9 cellular contexts compared by ENCODE assay signal in the genomic region with DNA sequence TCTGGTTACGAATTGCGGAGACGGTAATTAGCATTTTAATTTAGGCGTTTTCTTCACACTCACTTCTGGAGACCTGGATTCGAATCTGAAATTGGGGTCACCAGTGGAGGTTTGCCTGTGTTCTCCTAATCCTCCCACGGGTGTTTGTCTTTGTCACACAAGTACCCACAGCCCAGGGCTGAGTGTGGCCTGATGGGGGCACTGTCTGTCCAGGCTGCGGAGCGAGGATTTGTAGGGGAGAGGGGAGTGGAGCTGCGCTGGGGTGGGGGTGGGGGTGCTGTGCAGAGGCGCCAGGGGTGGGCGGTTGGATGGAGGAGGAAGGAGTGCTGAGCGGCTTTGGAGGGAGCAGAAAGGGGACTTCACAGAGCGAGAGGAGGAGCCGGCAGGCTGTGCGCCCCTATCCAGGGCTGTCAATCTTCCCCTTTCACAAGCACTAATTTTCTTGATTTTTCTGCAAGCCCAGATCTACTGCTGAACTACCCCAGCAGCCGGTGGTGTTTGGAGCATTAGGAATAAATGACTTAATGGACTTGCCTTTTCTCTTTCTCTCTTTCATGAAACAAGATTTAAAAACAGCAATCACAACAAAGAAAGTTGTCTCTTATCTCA. TPM values are rescaled to one million over a fixed set of nuclear protein-coding genes. Genes with fewer than 3 reads are reported as not detected.
A peak's percentile ranks its signal among the peaks of the same experiment; 100 is the strongest.
DNase-seq lines count a peak whose midpoint lies in the region; ATAC-seq and TF ChIP-seq lines count a peak whose summit lies in the region.
"Had no signal": no experiment of that assay in that cellular context is flagged by ENCODE, and none has a peak within 500 bp of the region (broad histone marks: within the 10 kb centered on the region; RNA-seq: fewer than 3 reads in every experiment).

No MANE protein-coding gene starts in this region.

- H3K27me3 ChIP-seq in dorsolateral prefrontal cortex: peaks cover 0 to 36% (median 0%) of the 10 kb centered on the region in 45 donors

- peak; percentile 25 for TF ChIP-seq CTCF in activated CD8-positive, alpha-beta T cell treated with anti-CD3 and anti-CD28 coated beads for 36 hours (IDR thresholded peaks at IDR 0.05)
- TF ChIP-seq CTCF in dorsolateral prefrontal cortex (IDR thresholded peaks at IDR 0.05 in 54 of 56, conservative IDR thresholded peaks at IDR 0.05 in 2 of 56; ENCODE audit: low read depth in 1 of 56, partially characterized antibody in 56 of 56): peak in 55 of 56 donors; percentile 19 to 69 (median 49)

- POLR2A ChIA-PET in activated CD8-positive, alpha-beta T cell treated with anti-CD3 and anti-CD28 coated beads for 36 hours (lab: Charles Lee): no interaction called here
- POLR2A ChIA-PET in activated CD8-positive, alpha-beta T cell treated with anti-CD3 and anti-CD28 coated beads, Interleukin-2, amount 10 ng/mL, durations not matched to agents 7 days and 5 days (lab: Charles Lee): interaction anchor here (0.6 kb wide), 1 partner anchor 95 kb away, joined by 3 read pairs; no protein-coding TSS in a partner anchor

- no peaks in the 10 kb centered on the region for H3K9me3 Mint-ChIP-seq in activated CD8-positive, alpha-beta T cell treated with anti-CD3 and anti-CD28 coated beads for 36 hours
- no peaks in the 10 kb centered on the region for H3K9me3 Mint-ChIP-seq in activated CD8-positive, alpha-beta T cell treated with anti-CD3 and anti-CD28 coated beads, Interleukin-2, amount 10 ng/mL, durations not matched to agents 7 days and 5 days (ENCODE audit: insufficient read depth)

- H3K4me1 Mint-ChIP-seq in activated CD8-positive, alpha-beta T cell treated with anti-CD3 and anti-CD28 coated beads for 36 hours (ENCODE audit: low read depth): no peaks in the 10 kb centered on the region
- no peaks in the 10 kb centered on the region for H3K4me1 Mint-ChIP-seq in activated CD8-positive, alpha-beta T cell treated with anti-CD3 and anti-CD28 coated beads, Interleukin-2, amount 10 ng/mL, durations not matched to agents 7 days and 5 days (ENCODE audit: low read depth)

- no peak overlapping the region for H3K27ac ChIP-seq in dorsolateral prefrontal cortex

- CTCF ChIA-PET in activated CD8-positive, alpha-beta T cell treated with anti-CD3 and anti-CD28 coated beads for 36 hours (lab: Charles Lee): interaction anchor here (1.6 kb wide), 1 partner anchor 412 kb away, joined by 3 read pairs; no protein-coding TSS in a partner anchor
- CTCF ChIA-PET in activated CD8-positive, alpha-beta T cell treated with anti-CD3 and anti-CD28 coated beads, Interleukin-2, amount 10 ng/mL, durations not matched to agents 7 days and 5 days (lab: Charles Lee): interaction anchor here (0.6 to 0.7 kb wide), 3 partner anchors 44 to 576 kb away, joined by 3 read pairs; no protein-coding TSS in a partner anchor

- peak; percentile 28 for DNase-seq in activated CD8-positive, alpha-beta T cell treated with anti-CD3 and anti-CD28 coated beads for 36 hours
- no peak for DNase-seq in activated CD8-positive, alpha-beta T cell treated with anti-CD3 and anti-CD28 coated beads, Interleukin-2, amount 10 ng/mL, durations not matched to agents 7 days and 5 days
- peak; percentile 22 for DNase-seq in NCI-H1092 treated with DMSO at 0.1 percent for 48 hours (lab: John Stamatoyannopoulos, UW)
- peak in 8 of 10 donors; percentile 49 to 77 (median 69) for DNase-seq in dorsolateral prefrontal cortex
- DNase-seq in putamen (ENCODE audit: low spot score): peak; percentile 29
- DNase-seq in effector CD8-positive, alpha-beta T cell (lab: John Stamatoyannopoulos, UW): no peak
- DNase-seq in activated gamma-delta T cell treated with Interleukin-2 at 50 U/mL for 16 hours: no peak
- DNase-seq: NCI-H2081 treated with DMSO at 0.1 percent for 48 hours had no signal

- H3K4me3 Mint-ChIP-seq in activated CD8-positive, alpha-beta T cell treated with anti-CD3 and anti-CD28 coated beads for 36 hours: no peak overlapping the region
- H3K4me3 Mint-ChIP-seq in activated CD8-positive, alpha-beta T cell treated with anti-CD3 and anti-CD28 coated beads, Interleukin-2, amount 10 ng/mL, durations not matched to agents 7 days and 5 days: no peak overlapping the region

- H3K36me3 Mint-ChIP-seq in activated CD8-positive, alpha-beta T cell treated with anti-CD3 and anti-CD28 coated beads for 36 hours (ENCODE audit: low read depth): no peaks in the 10 kb centered on the region
- no peaks in the 10 kb centered on the region for H3K36me3 Mint-ChIP-seq in activated CD8-positive, alpha-beta T cell treated with anti-CD3 and anti-CD28 coated beads, Interleukin-2, amount 10 ng/mL, durations not matched to agents 7 days and 5 days (ENCODE audit: low read depth)

- H3K27ac Mint-ChIP-seq in activated CD8-positive, alpha-beta T cell treated with anti-CD3 and anti-CD28 coated beads for 36 hours: no peak overlapping the region
- H3K27ac Mint-ChIP-seq in activated CD8-positive, alpha-beta T cell treated with anti-CD3 and anti-CD28 coated beads, Interleukin-2, amount 10 ng/mL, durations not matched to agents 7 days and 5 days: no peak overlapping the region

- ATAC-seq in activated CD8-positive, alpha-beta T cell treated with anti-CD3 and anti-CD28 coated beads for 36 hours: peak; percentile 39
- ATAC-seq in activated CD8-positive, alpha-beta T cell treated with anti-CD3 and anti-CD28 coated beads, Interleukin-2, amount 10 ng/mL, durations not matched to agents 7 days and 5 days: no peak
- no peak for ATAC-seq in HG02678 (IDR thresholded peaks at IDR 0.05; ENCODE audit: unreplicated experiment)

- H3K4me3 ChIP-seq in dorsolateral prefrontal cortex: peak overlapping the region in 21 of 59 donors; percentile 7 to 46 (median 20)

- intact Hi-C loops in activated CD8-positive, alpha-beta T cell treated with anti-CD3 and anti-CD28 coated beads for 36 hours (cut with micrococcal nuclease): no loop called here
- intact Hi-C loops in dorsolateral prefrontal cortex (cut with DNase I): no loop called here

- H3K27me3 Mint-ChIP-seq in activated CD8-positive, alpha-beta T cell treated with anti-CD3 and anti-CD28 coated beads for 36 hours: peaks cover 32% of the 10 kb centered on the region
- peaks cover 37% of the 10 kb centered on the region for H3K27me3 Mint-ChIP-seq in activated CD8-positive, alpha-beta T cell treated with anti-CD3 and anti-CD28 coated beads, Interleukin-2, amount 10 ng/mL, durations not matched to agents 7 days and 5 days (ENCODE audit: low read depth)

RNA-seq across cellular contexts. Expression of a gene that starts 53.1 kb away (rescaled TPM):
- 10 to 100 TPM; 24.6 to 26.3 TPM for total RNA-seq in activated CD8-positive, alpha-beta T cell treated with anti-CD3 and anti-CD28 coated beads for 36 hours
- total RNA-seq in activated CD8-positive, alpha-beta T cell treated with anti-CD3 and anti-CD28 coated beads, Interleukin-2, amount 10 ng/mL, durations not matched to agents 7 days and 5 days: 10 to 100 TPM; 41.6 to 47.4 TPM
- 10 to 100 TPM; 13.7 to 59.5 (median 32.9) TPM for total RNA-seq in dorsolateral prefrontal cortex

Comparison
In these comparisons a context has a peak if more than half of its experiments do, and no peak if none do; other contexts are left out.
1. DNase-seq: peak in activated CD8-positive, alpha-beta T cell treated with anti-CD3 and anti-CD28 coated beads for 36 hours (single experiment), NCI-H1092 treated with DMSO at 0.1 percent for 48 hours (single experiment), dorsolateral prefrontal cortex (8 of 10) and putamen (single experiment); none in activated CD8-positive, alpha-beta T cell treated with anti-CD3 and anti-CD28 coated beads, Interleukin-2, amount 10 ng/mL, durations not matched to agents 7 days and 5 days (single experiment), effector CD8-positive, alpha-beta T cell (single experiment) and activated gamma-delta T cell treated with Interleukin-2 at 50 U/mL for 16 hours (single experiment).